In genomic region chr5:137888489-137888874, GRCh38 we compare ENCODE assay signal across 9 cellular contexts. TPM values are rescaled to one million over a fixed set of nuclear protein-coding genes. Genes with fewer than 3 reads are reported as not detected.
DNase-seq lines count a peak whose midpoint lies in the region; ATAC-seq, FAIRE-seq and TF ChIP-seq lines count a peak whose summit lies in the region.
"Had no signal": no experiment of that assay in that cellular context is flagged by ENCODE, and none has a peak within 500 bp of the region (broad histone marks: within the 10 kb centered on the region; RNA-seq: fewer than 3 reads in every experiment).

No MANE protein-coding gene starts in this region.

- H3K36me3 ChIP-seq in HepG2 (replicated peaks in 1 of 2; ENCODE audit: control insufficient read depth in 1 of 2, insufficient read depth in 2 of 2, low read length in 2 of 2) (no peaks in the 10 kb centered on the region), thymus (ENCODE audit: control insufficient read depth, insufficient read depth) (no peaks in the 10 kb centered on the region)

- no TSS peak for BruUV-seq in HepG2 (replicated peaks; lab: Mats Ljungman, UMichigan)

- POLR2A ChIA-PET in HepG2 (lab: Yijun Ruan, JAX) = no interaction called here

- H3K4me3 ChIP-seq in HepG2 (replicated peaks in 1 of 3; ENCODE audit: insufficient read depth in 1 of 3, low read depth in 2 of 3, low read length in 3 of 3) = no peak overlapping the region
- peak overlapping the region; percentile 42 for H3K4me3 ChIP-seq in thymus (ENCODE audit: low read length)

- peaks cover 15% of the 10 kb centered on the region for H3K4me1 Mint-ChIP-seq in activated CD4-positive, alpha-beta T cell treated with anti-CD3 and anti-CD28 coated beads, Interleukin-2, amount 10 ng/mL, durations not matched to agents 24 days and 14 days
- peaks cover 17% of the 10 kb centered on the region for H3K4me1 Mint-ChIP-seq in activated naive CD8-positive, alpha-beta T cell treated with anti-CD3 and anti-CD28 coated beads for 36 hours
- peaks cover 4% of the 10 kb centered on the region for H3K4me1 Mint-ChIP-seq in chondrocyte (ENCODE audit: low read depth)

- no peak overlapping the region for H2AFZ ChIP-seq in HepG2 (ENCODE audit: low read length)

- no peaks in the 10 kb centered on the region for H3K36me3 Mint-ChIP-seq in activated CD4-positive, alpha-beta T cell treated with anti-CD3 and anti-CD28 coated beads, Interleukin-2, amount 10 ng/mL, durations not matched to agents 24 days and 14 days (ENCODE audit: low read depth)
- peaks cover 4% of the 10 kb centered on the region for H3K36me3 Mint-ChIP-seq in activated naive CD8-positive, alpha-beta T cell treated with anti-CD3 and anti-CD28 coated beads for 36 hours
- H3K36me3 Mint-ChIP-seq in chondrocyte (ENCODE audit: low read depth) = no peaks in the 10 kb centered on the region

- H3K4me3 Mint-ChIP-seq in activated CD4-positive, alpha-beta T cell treated with anti-CD3 and anti-CD28 coated beads, Interleukin-2, amount 10 ng/mL, durations not matched to agents 24 days and 14 days = peak overlapping the region; percentile 88
- peak overlapping the region; percentile 94 for H3K4me3 Mint-ChIP-seq in activated naive CD8-positive, alpha-beta T cell treated with anti-CD3 and anti-CD28 coated beads for 36 hours
- no peak overlapping the region for H3K4me3 Mint-ChIP-seq in chondrocyte (ENCODE audit: unreplicated experiment)

- 0 out of 5 replicates have a peak, but pooled peaks cover 0 to 3% of the 10 kb centered on the region in 2 experiments for H3K27me3 ChIP-seq in HepG2 (ENCODE audit: control insufficient read depth in 1 of 2, insufficient read depth in 2 of 2, low read length in 2 of 2)
- H3K27me3 ChIP-seq in thymus (ENCODE audit: control insufficient read depth, insufficient read depth) = no peaks in the 10 kb centered on the region

- peak overlapping the region; percentile 90 for H3K27ac Mint-ChIP-seq in activated CD4-positive, alpha-beta T cell treated with anti-CD3 and anti-CD28 coated beads, Interleukin-2, amount 10 ng/mL, durations not matched to agents 24 days and 14 days
- H3K27ac Mint-ChIP-seq in activated naive CD8-positive, alpha-beta T cell treated with anti-CD3 and anti-CD28 coated beads for 36 hours = peak overlapping the region; percentile 95
- H3K27ac Mint-ChIP-seq in chondrocyte (ENCODE audit: unreplicated experiment) = no peak overlapping the region

- no peak for TF ChIP-seq POLR2A in HepG2 (IDR thresholded peaks at IDR 0.05; ENCODE audit: insufficient read depth in 1 of 2, low read depth in 2 of 2, low read length in 2 of 2)

- no peaks in the 10 kb centered on the region for H3K79me2 ChIP-seq in HepG2 (ENCODE audit: insufficient read depth, low read length)

- H3K9me3 Mint-ChIP-seq in activated CD4-positive, alpha-beta T cell treated with anti-CD3 and anti-CD28 coated beads, Interleukin-2, amount 10 ng/mL, durations not matched to agents 24 days and 14 days = peaks cover 5% of the 10 kb centered on the region
- H3K9me3 Mint-ChIP-seq in activated naive CD8-positive, alpha-beta T cell treated with anti-CD3 and anti-CD28 coated beads for 36 hours = peaks cover 1% of the 10 kb centered on the region
- no peaks in the 10 kb centered on the region for H3K9me3 Mint-ChIP-seq in chondrocyte (ENCODE audit: low read depth)

- peak overlapping the region; percentile 43 for H3K4me2 ChIP-seq in HepG2 (ENCODE audit: low read depth, low read length)

- no peaks in the 10 kb centered on the region for H4K20me1 ChIP-seq in HepG2 (ENCODE audit: insufficient read depth, low read length)

- no peak for FAIRE-seq in HepG2 (lab: Jason Lieb, UNC)

- CTCF ChIA-PET in HepG2 (lab: Yijun Ruan, JAX; ENCODE audit: low intra/inter-chr PET ratio, low total read pairs) = no interaction called here

- TF ChIP-seq EP300 in HepG2 (IDR thresholded peaks at IDR 0.05; ENCODE audit: low read depth in 2 of 2, low read length in 2 of 2) = no peak
- TF ChIP-seq EP300 in HepG2 (CRISPR knock-in tag; IDR thresholded peaks at IDR 0.05; ENCODE audit: borderline replicate concordance) = no peak

- TF ChIP-seq CTCF in HepG2 (CRISPR knock-in tag; IDR thresholded peaks at IDR 0.05) (no peak), chondrocyte (IDR thresholded peaks at IDR 0.05) (no peak)

- peaks cover 17% of the 10 kb centered on the region for H3K4me1 ChIP-seq in HepG2 (ENCODE audit: insufficient read depth, low read length)
- peaks cover 6% of the 10 kb centered on the region for H3K4me1 ChIP-seq in thymus (ENCODE audit: control insufficient read depth, insufficient read depth, low read length)

- H3K27ac ChIP-seq in HepG2 (ENCODE audit: extremely low read length, insufficient read depth, low read length) = no peak overlapping the region
- no peak overlapping the region for H3K27ac ChIP-seq in thymus (ENCODE audit: low read depth)

- H3K9me3 ChIP-seq in HepG2 (ENCODE audit: low read length) (no peaks in the 10 kb centered on the region), thymus (ENCODE audit: control insufficient read depth) (no peaks in the 10 kb centered on the region)

- in situ Hi-C loops in HepG2 (cut with HindIII; ENCODE audit: extremely low pct_ligation_motif_present, low pct_unique_long_range_greater_than_20kb) = no loop called here

- H3K27me3 Mint-ChIP-seq in activated CD4-positive, alpha-beta T cell treated with anti-CD3 and anti-CD28 coated beads, Interleukin-2, amount 10 ng/mL, durations not matched to agents 24 days and 14 days = peaks cover 4% of the 10 kb centered on the region
- no peaks in the 10 kb centered on the region for H3K27me3 Mint-ChIP-seq in activated naive CD8-positive, alpha-beta T cell treated with anti-CD3 and anti-CD28 coated beads for 36 hours
- no peaks in the 10 kb centered on the region for H3K27me3 Mint-ChIP-seq in chondrocyte (ENCODE audit: low read depth)

- H3K9ac ChIP-seq in HepG2 (ENCODE audit: insufficient read depth, low read depth, low read length) = no peak overlapping the region

- no peak for ATAC-seq in HepG2

- DNase-seq in activated CD4-positive, alpha-beta T cell treated with anti-CD3 and anti-CD28 coated beads, Interleukin-2, amount 10 ng/mL, durations not matched to agents 24 days and 14 days = no peak
- no peak for DNase-seq in activated CD4-positive, alpha-beta T cell treated with anti-CD3 and anti-CD28 coated beads for 48 hours
- no peak for DNase-seq in activated naive CD8-positive, alpha-beta T cell treated with anti-CD3 and anti-CD28 coated beads for 36 hours
- no peak for DNase-seq in HepG2 (ENCODE audit: low spot score)
- no peak for DNase-seq in chondrocyte (ENCODE audit: low spot score)
- DNase-seq in HPDE6-E6E7 (ENCODE audit: extremely low spot score) = no peak
- no peak for DNase-seq in activated CD4-positive, CD25-positive, alpha-beta regulatory T cell (lab: John Stamatoyannopoulos, UW)

- no peak for TF ChIP-seq RAD21 in HepG2 (CRISPR knock-in tag; IDR thresholded peaks at IDR 0.05)

- WGBS in HepG2 (ENCODE audit: low lambda C conversion rate) = 37% methylated on average over 6 of the region's 6 CpGs
- 60% methylated on average over 6 of the region's 6 CpGs for WGBS in thymus

- intact Hi-C loops in activated CD4-positive, alpha-beta T cell treated with anti-CD3 and anti-CD28 coated beads, Interleukin-2, amount 10 ng/mL, durations not matched to agents 24 days and 14 days (cut with micrococcal nuclease) = loop anchor here (2.0 to 5.0 kb wide), 3 partner anchors 109 to 144 kb away; partner anchors contain the start of genes FAM13B and HNRNPA0
- intact Hi-C loops in HepG2 (cut with micrococcal nuclease; ENCODE audit: unreplicated experiment) = no loop called here

RNA-seq across cellular contexts. Expression of gene PKD2L2, which starts 0.8 kb away (rescaled TPM):
- total RNA-seq in activated CD4-positive, alpha-beta T cell treated with anti-CD3 and anti-CD28 coated beads, Interleukin-2, amount 10 ng/mL, durations not matched to agents 24 days and 14 days = not detected in 2 replicates
- total RNA-seq in activated naive CD8-positive, alpha-beta T cell treated with anti-CD3 and anti-CD28 coated beads for 36 hours = not detected
- total RNA-seq in HepG2 (2016; rRNA removed; fragmentation: Illumina TruSeq; extraction: Trizol) (not detected in 2 replicates), chondrocyte (not detected in 3 replicates)
- not detected in 2 replicates for total RNA-seq in HepG2 (2016; cell fraction: cytosol; rRNA removed; fragmentation: Illumina TruSeq; extraction: Trizol; ENCODE audit: low read depth)
- total RNA-seq in HepG2 (2016; cell fraction: insoluble cytoplasmic fraction; rRNA removed; fragmentation: Illumina TruSeq; extraction: Trizol) = not detected in 2 replicates
- total RNA-seq in HepG2 (2016; cell fraction: membrane; rRNA removed; fragmentation: Illumina TruSeq; extraction: Trizol) = not detected in 2 replicates
- not detected in 2 replicates for total RNA-seq in HepG2 (2016; cell fraction: nucleus; rRNA removed; fragmentation: Illumina TruSeq; extraction: Trizol)
- polyA plus RNA-seq in HepG2 (2011; rRNA removed) (not detected in 2 replicates), thymus (0.07 TPM)
- not detected in 2 replicates for polyA plus RNA-seq in HepG2 (2011; cell fraction: cytosol; rRNA removed)
- not detected in 2 replicates for polyA plus RNA-seq in HepG2 (2011; cell fraction: nucleus; rRNA removed)
- not detected in 2 replicates for polyA plus RNA-seq in HepG2 (2012)
- polyA plus RNA-seq in HepG2 (2016; cell fraction: cytosol; fragmentation: Illumina TruSeq; extraction: Trizol; ENCODE audit: low read depth) = not detected in 2 replicates
- polyA plus RNA-seq in HepG2 (2016; cell fraction: insoluble cytoplasmic fraction; fragmentation: Illumina TruSeq; extraction: Trizol; ENCODE audit: low read depth) = not detected in 2 replicates
- polyA plus RNA-seq in HepG2 (2016; cell fraction: membrane; fragmentation: Illumina TruSeq; extraction: Trizol; ENCODE audit: low read depth) = not detected in 2 replicates
- polyA plus RNA-seq in HepG2 (2016; cell fraction: nucleus; fragmentation: Illumina TruSeq; extraction: Trizol; ENCODE audit: insufficient read depth, low read depth) = not detected in 2 replicates
- polyA minus RNA-seq in HepG2 (2011; rRNA and poly(A)+ RNA removed; ENCODE audit: low replicate concordance) = not detected in 2 replicates
- not detected in 2 replicates for polyA minus RNA-seq in HepG2 (2011; cell fraction: cytosol; rRNA and poly(A)+ RNA removed)
- not detected in 2 replicates for polyA minus RNA-seq in HepG2 (2011; cell fraction: nucleus; rRNA and poly(A)+ RNA removed)
- total RNA-seq: dermis microvascular lymphatic vessel endothelial cell had no signal

RNA-seq across cellular contexts. Expression of gene MYOT, which starts 20.8 kb away (rescaled TPM):
- total RNA-seq in activated CD4-positive, alpha-beta T cell treated with anti-CD3 and anti-CD28 coated beads, Interleukin-2, amount 10 ng/mL, durations not matched to agents 24 days and 14 days = not detected in 2 replicates
- not detected for total RNA-seq in activated naive CD8-positive, alpha-beta T cell treated with anti-CD3 and anti-CD28 coated beads for 36 hours
- total RNA-seq in HepG2 (2016; rRNA removed; fragmentation: Illumina TruSeq; extraction: Trizol) = not detected in 2 replicates
- not detected in 2 replicates for total RNA-seq in HepG2 (2016; cell fraction: cytosol; rRNA removed; fragmentation: Illumina TruSeq; extraction: Trizol; ENCODE audit: low read depth)
- not detected in 2 replicates for total RNA-seq in HepG2 (2016; cell fraction: insoluble cytoplasmic fraction; rRNA removed; fragmentation: Illumina TruSeq; extraction: Trizol)
- total RNA-seq in HepG2 (2016; cell fraction: membrane; rRNA removed; fragmentation: Illumina TruSeq; extraction: Trizol) = not detected in 2 replicates
- not detected in 2 replicates for total RNA-seq in HepG2 (2016; cell fraction: nucleus; rRNA removed; fragmentation: Illumina TruSeq; extraction: Trizol)
- polyA plus RNA-seq in HepG2 (2011; rRNA removed) = not detected in 2 replicates
- polyA plus RNA-seq in HepG2 (2011; cell fraction: cytosol; rRNA removed) = not detected in 2 replicates
- polyA plus RNA-seq in HepG2 (2011; cell fraction: nucleus; rRNA removed) = not detected in 2 replicates
- not detected in 2 replicates for polyA plus RNA-seq in HepG2 (2012)
- polyA plus RNA-seq in HepG2 (2016; cell fraction: cytosol; fragmentation: Illumina TruSeq; extraction: Trizol; ENCODE audit: low read depth) = not detected in 2 replicates
- not detected in 2 replicates for polyA plus RNA-seq in HepG2 (2016; cell fraction: insoluble cytoplasmic fraction; fragmentation: Illumina TruSeq; extraction: Trizol; ENCODE audit: low read depth)
- not detected in 2 replicates for polyA plus RNA-seq in HepG2 (2016; cell fraction: membrane; fragmentation: Illumina TruSeq; extraction: Trizol; ENCODE audit: low read depth)
- polyA plus RNA-seq in HepG2 (2016; cell fraction: nucleus; fragmentation: Illumina TruSeq; extraction: Trizol; ENCODE audit: insufficient read depth, low read depth) = not detected in 2 replicates
- polyA minus RNA-seq in HepG2 (2011; rRNA and poly(A)+ RNA removed; ENCODE audit: low replicate concordance) = not detected in 2 replicates
- not detected in 2 replicates for polyA minus RNA-seq in HepG2 (2011; cell fraction: cytosol; rRNA and poly(A)+ RNA removed)
- polyA minus RNA-seq in HepG2 (2011; cell fraction: nucleus; rRNA and poly(A)+ RNA removed) = not detected in 2 replicates
- polyA plus RNA-seq in thymus = 0.80 TPM
- total RNA-seq in chondrocyte = not detected in 3 replicates
- total RNA-seq: dermis microvascular lymphatic vessel endothelial cell had no signal
